Comparison of ENCODE assay signal across 8 cellular contexts in the genomic region with DNA sequence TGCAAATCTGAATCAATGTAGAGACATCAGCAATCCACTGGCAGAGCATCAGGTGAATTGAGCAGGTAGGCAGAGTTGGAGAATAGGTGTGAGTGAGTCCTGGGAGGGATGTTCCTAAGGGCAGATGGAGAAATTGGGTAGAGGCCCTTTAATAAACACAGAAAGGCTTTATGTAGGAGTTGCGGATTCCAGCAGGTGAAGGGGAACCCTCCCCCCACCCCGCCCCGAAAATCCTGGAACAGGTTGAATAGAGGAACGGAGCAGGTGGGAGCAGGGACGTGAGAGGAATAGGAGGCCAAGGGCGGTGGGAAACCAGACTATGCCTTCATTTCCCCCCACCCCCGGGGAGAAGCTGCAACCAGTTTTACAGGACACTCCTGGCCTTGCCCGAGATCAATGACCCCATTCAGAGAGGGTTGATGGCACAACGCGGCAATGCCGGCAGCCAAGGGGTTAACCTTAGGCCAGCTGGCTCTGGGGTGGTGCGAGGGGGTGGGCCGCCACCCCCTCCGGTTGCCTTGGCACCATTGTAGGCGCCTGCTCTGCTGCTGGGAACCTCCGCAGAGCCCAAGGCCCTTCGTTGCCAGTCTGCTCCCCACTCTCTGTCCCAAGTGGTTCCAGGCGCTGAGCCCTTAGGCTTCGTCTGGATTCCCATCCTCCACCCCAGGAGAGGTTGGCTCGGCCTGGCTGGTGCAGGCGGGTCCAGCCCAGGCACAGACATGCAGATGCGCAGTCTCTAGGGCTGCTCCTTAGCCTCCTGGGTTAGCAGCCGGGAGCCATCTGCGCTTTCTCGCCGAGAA. TPM values are rescaled to one million over a fixed set of nuclear protein-coding genes. Genes with fewer than 3 reads are reported as not detected.
DNase-seq lines count a peak whose midpoint lies in the region; ATAC-seq lines count a peak whose summit lies in the region.

No MANE protein-coding gene starts in this region.

- intact Hi-C loops in sciatic nerve (cut with DNase I) = no loop called here

- H3K4me3 ChIP-seq in iPS-11a (ENCODE audit: low read depth, low read length) = peak overlapping the region; percentile 47

- peak; percentile 33 for DNase-seq in DMS153 (lab: John Stamatoyannopoulos, UW)
- peak; percentile 34 for DNase-seq in NCI-H1436 treated with DMSO at 0.1 percent for 48 hours (lab: John Stamatoyannopoulos, UW)
- DNase-seq in amygdala (lab: John Stamatoyannopoulos, UW) = peak in 54 of 56 donors; percentile 21 to 87 (median 74)
- DNase-seq in sciatic nerve (ENCODE audit: low spot score) = no peak
- no peak for DNase-seq in LoVo (ENCODE audit: low spot score)

- peak; percentile 77 for ATAC-seq in sciatic nerve
- ATAC-seq in HG02973 (IDR thresholded peaks at IDR 0.05; ENCODE audit: unreplicated experiment) = no peak
- ATAC-seq in GM21529 (IDR thresholded peaks at IDR 0.05; ENCODE audit: unreplicated experiment) = no peak

RNA-seq across cellular contexts. Expression of gene RUNDC3A, which starts 0.8 kb away (rescaled TPM):
- 2.9 TPM for total RNA-seq in sciatic nerve

RNA-seq across cellular contexts. Expression of gene SLC25A39, which starts 17.0 kb away (rescaled TPM):
- total RNA-seq in sciatic nerve = 91.6 TPM

RNA-seq across cellular contexts. Expression of gene GRN, which starts 37.5 kb away (rescaled TPM):
- total RNA-seq in sciatic nerve = 169 TPM

RNA-seq across cellular contexts. Expression of gene SLC4A1, which starts 39.7 kb away (rescaled TPM):
- 47.6 TPM for total RNA-seq in sciatic nerve

RNA-seq across cellular contexts. Expression of gene FAM171A2, which starts 56.1 kb away (rescaled TPM):
- total RNA-seq in sciatic nerve = 3.7 TPM

Comparison
In these comparisons a context has a peak if more than half of its experiments do, and no peak if none do; other contexts are left out.
1. DNase-seq: peak in DMS153 (single experiment), NCI-H1436 treated with DMSO at 0.1 percent for 48 hours (single experiment) and amygdala (54 of 56); none in sciatic nerve (single experiment) and LoVo (single experiment).